In the genomic region with DNA sequence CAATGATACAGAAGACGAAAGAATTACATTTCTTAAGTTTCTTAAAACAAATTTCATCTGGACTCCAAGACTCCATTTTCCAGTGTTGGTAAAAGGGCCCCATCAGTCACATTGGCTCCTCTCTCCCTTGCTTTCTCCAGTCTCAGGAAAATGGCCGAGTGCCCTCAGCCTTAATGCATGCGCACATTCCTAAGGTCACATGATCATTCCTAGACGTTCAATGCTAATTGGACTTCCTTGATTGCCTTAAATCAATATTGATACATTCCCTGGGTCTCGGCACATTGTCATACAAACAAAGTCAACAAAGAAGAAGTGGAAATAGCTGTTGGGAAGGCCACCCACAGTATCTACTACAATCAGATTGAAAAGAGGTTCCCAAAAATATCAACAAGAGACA, we compare ENCODE assay signal across 2 cellular contexts.
TF ChIP-seq lines count a peak whose summit lies in the region.

No MANE protein-coding gene starts in this region.

TF ChIP-seq in GM23338, 12 proteins besides CTCF, POLR2A, EP300 and RAD21 (continues in another document):
- TF ChIP-seq, protein P1, sequence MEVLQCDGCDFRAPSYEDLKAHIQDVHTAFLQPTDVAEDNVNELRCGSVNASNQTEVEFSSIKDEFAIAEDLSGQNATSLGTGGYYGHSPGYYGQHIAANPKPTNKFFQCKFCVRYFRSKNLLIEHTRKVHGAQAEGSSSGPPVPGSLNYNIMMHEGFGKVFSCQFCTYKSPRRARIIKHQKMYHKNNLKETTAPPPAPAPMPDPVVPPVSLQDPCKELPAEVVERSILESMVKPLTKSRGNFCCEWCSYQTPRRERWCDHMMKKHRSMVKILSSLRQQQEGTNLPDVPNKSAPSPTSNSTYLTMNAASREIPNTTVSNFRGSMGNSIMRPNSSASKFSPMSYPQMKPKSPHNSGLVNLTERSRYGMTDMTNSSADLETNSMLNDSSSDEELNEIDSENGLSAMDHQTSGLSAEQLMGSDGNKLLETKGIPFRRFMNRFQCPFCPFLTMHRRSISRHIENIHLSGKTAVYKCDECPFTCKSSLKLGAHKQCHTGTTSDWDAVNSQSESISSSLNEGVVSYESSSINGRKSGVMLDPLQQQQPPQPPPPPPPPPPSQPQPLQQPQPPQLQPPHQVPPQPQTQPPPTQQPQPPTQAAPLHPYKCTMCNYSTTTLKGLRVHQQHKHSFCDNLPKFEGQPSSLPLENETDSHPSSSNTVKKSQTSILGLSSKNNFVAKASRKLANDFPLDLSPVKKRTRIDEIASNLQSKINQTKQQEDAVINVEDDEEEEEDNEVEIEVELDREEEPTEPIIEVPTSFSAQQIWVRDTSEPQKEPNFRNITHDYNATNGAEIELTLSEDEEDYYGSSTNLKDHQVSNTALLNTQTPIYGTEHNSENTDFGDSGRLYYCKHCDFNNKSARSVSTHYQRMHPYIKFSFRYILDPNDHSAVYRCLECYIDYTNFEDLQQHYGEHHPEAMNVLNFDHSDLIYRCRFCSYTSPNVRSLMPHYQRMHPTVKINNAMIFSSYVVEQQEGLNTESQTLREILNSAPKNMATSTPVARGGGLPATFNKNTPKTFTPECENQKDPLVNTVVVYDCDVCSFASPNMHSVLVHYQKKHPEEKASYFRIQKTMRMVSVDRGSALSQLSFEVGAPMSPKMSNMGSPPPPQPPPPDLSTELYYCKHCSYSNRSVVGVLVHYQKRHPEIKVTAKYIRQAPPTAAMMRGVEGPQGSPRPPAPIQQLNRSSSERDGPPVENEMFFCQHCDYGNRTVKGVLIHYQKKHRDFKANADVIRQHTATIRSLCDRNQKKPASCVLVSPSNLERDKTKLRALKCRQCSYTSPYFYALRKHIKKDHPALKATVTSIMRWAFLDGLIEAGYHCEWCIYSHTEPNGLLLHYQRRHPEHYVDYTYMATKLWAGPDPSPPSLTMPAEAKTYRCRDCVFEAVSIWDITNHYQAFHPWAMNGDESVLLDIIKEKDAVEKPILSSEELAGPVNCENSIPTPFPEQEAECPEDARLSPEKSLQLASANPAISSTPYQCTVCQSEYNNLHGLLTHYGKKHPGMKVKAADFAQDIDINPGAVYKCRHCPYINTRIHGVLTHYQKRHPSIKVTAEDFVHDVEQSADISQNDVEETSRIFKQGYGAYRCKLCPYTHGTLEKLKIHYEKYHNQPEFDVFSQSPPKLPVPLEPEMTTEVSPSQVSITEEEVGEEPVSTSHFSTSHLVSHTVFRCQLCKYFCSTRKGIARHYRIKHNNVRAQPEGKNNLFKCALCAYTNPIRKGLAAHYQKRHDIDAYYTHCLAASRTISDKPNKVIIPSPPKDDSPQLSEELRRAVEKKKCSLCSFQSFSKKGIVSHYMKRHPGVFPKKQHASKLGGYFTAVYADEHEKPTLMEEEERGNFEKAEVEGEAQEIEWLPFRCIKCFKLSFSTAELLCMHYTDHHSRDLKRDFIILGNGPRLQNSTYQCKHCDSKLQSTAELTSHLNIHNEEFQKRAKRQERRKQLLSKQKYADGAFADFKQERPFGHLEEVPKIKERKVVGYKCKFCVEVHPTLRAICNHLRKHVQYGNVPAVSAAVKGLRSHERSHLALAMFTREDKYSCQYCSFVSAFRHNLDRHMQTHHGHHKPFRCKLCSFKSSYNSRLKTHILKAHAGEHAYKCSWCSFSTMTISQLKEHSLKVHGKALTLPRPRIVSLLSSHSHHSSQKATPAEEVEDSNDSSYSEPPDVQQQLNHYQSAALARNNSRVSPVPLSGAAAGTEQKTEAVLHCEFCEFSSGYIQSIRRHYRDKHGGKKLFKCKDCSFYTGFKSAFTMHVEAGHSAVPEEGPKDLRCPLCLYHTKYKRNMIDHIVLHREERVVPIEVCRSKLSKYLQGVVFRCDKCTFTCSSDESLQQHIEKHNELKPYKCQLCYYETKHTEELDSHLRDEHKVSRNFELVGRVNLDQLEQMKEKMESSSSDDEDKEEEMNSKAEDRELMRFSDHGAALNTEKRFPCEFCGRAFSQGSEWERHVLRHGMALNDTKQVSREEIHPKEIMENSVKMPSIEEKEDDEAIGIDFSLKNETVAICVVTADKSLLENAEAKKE (CRISPR knock-in tag; IDR thresholded peaks at IDR 0.05): 0 out of 2 replicates have a peak, but pooled peaks have one; percentile 10
- TF ChIP-seq POLR2AphosphoS5 (IDR thresholded peaks at IDR 0.05; ENCODE audit: low read depth) (no peak), EZH2phosphoT487 (IDR thresholded peaks at IDR 0.05; ENCODE audit: unreplicated experiment) (no peak), ZNF114 (CRISPR knock-in tag; IDR thresholded peaks at IDR 0.05) (0 out of 2 replicates have a peak, but pooled peaks have one; percentile 57), STAT1 (IDR thresholded peaks at IDR 0.05; ENCODE audit: unreplicated experiment) (no peak), NANOG (IDR thresholded peaks at IDR 0.05; ENCODE audit: borderline replicate concordance) (peak; percentile 94), EZH2 (IDR thresholded peaks at IDR 0.05; ENCODE audit: low read depth, unreplicated experiment) (no peak)
- TF ChIP-seq, protein P2, sequence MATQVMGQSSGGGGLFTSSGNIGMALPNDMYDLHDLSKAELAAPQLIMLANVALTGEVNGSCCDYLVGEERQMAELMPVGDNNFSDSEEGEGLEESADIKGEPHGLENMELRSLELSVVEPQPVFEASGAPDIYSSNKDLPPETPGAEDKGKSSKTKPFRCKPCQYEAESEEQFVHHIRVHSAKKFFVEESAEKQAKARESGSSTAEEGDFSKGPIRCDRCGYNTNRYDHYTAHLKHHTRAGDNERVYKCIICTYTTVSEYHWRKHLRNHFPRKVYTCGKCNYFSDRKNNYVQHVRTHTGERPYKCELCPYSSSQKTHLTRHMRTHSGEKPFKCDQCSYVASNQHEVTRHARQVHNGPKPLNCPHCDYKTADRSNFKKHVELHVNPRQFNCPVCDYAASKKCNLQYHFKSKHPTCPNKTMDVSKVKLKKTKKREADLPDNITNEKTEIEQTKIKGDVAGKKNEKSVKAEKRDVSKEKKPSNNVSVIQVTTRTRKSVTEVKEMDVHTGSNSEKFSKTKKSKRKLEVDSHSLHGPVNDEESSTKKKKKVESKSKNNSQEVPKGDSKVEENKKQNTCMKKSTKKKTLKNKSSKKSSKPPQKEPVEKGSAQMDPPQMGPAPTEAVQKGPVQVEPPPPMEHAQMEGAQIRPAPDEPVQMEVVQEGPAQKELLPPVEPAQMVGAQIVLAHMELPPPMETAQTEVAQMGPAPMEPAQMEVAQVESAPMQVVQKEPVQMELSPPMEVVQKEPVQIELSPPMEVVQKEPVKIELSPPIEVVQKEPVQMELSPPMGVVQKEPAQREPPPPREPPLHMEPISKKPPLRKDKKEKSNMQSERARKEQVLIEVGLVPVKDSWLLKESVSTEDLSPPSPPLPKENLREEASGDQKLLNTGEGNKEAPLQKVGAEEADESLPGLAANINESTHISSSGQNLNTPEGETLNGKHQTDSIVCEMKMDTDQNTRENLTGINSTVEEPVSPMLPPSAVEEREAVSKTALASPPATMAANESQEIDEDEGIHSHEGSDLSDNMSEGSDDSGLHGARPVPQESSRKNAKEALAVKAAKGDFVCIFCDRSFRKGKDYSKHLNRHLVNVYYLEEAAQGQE (IDR thresholded peaks at IDR 0.05; ENCODE audit: unreplicated experiment): no peak
- TF ChIP-seq, protein P3, sequence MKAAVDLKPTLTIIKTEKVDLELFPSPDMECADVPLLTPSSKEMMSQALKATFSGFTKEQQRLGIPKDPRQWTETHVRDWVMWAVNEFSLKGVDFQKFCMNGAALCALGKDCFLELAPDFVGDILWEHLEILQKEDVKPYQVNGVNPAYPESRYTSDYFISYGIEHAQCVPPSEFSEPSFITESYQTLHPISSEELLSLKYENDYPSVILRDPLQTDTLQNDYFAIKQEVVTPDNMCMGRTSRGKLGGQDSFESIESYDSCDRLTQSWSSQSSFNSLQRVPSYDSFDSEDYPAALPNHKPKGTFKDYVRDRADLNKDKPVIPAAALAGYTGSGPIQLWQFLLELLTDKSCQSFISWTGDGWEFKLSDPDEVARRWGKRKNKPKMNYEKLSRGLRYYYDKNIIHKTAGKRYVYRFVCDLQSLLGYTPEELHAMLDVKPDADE (IDR thresholded peaks at IDR 0.05): no peak

TF ChIP-seq in H1, 55 proteins besides CTCF, POLR2A, EP300 and RAD21 (continued from another document):
- peak; percentile 66 for TF ChIP-seq POU5F1 (IDR thresholded peaks at IDR 0.05; ENCODE audit: low read depth, low read length)
- TF ChIP-seq, protein P4, sequence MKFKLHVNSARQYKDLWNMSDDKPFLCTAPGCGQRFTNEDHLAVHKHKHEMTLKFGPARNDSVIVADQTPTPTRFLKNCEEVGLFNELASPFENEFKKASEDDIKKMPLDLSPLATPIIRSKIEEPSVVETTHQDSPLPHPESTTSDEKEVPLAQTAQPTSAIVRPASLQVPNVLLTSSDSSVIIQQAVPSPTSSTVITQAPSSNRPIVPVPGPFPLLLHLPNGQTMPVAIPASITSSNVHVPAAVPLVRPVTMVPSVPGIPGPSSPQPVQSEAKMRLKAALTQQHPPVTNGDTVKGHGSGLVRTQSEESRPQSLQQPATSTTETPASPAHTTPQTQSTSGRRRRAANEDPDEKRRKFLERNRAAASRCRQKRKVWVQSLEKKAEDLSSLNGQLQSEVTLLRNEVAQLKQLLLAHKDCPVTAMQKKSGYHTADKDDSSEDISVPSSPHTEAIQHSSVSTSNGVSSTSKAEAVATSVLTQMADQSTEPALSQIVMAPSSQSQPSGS (IDR thresholded peaks at IDR 0.05; ENCODE audit: low read length): no peak; the same call in 1 of the 2 replicates
- TF ChIP-seq TAF7 (optimal IDR thresholded peaks at IDR 0.05; ENCODE audit: borderline replicate concordance, low read depth, low read length): no peak
- TF ChIP-seq RNF2 (IDR thresholded peaks at IDR 0.05; ENCODE audit: borderline replicate concordance, low read depth, low read length, missing control alignments, poor library complexity, severe bottlenecking): no peak
- TF ChIP-seq, protein P5, sequence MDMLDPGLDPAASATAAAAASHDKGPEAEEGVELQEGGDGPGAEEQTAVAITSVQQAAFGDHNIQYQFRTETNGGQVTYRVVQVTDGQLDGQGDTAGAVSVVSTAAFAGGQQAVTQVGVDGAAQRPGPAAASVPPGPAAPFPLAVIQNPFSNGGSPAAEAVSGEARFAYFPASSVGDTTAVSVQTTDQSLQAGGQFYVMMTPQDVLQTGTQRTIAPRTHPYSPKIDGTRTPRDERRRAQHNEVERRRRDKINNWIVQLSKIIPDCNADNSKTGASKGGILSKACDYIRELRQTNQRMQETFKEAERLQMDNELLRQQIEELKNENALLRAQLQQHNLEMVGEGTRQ (IDR thresholded peaks at IDR 0.05; ENCODE audit: low read length): peak; percentile 82
- TF ChIP-seq CEBPB (IDR thresholded peaks at IDR 0.05; ENCODE audit: low read depth, low read length): no peak
- TF ChIP-seq, protein P6, sequence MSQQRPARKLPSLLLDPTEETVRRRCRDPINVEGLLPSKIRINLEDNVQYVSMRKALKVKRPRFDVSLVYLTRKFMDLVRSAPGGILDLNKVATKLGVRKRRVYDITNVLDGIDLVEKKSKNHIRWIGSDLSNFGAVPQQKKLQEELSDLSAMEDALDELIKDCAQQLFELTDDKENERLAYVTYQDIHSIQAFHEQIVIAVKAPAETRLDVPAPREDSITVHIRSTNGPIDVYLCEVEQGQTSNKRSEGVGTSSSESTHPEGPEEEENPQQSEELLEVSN (IDR thresholded peaks at IDR 0.05): peak; percentile 57; the same call in 1 of the 2 replicates
- TF ChIP-seq, protein P7, sequence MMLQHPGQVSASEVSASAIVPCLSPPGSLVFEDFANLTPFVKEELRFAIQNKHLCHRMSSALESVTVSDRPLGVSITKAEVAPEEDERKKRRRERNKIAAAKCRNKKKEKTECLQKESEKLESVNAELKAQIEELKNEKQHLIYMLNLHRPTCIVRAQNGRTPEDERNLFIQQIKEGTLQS (IDR thresholded peaks at IDR 0.05; ENCODE audit: insufficient read depth, low read depth, low read length): no peak
- no peak for TF ChIP-seq CHD1 (IDR thresholded peaks at IDR 0.05; ENCODE audit: low read depth, low read length)
- no peak for TF ChIP-seq CREB1 (IDR thresholded peaks at IDR 0.05)
- TF ChIP-seq SP4 (IDR thresholded peaks at IDR 0.05; ENCODE audit: low read length): no peak
- TF ChIP-seq CHD2 (IDR thresholded peaks at IDR 0.05; ENCODE audit: low read length): no peak
- no peak for TF ChIP-seq EZH2 (IDR thresholded peaks at IDR 0.05; ENCODE audit: low read depth, low read length, severe bottlenecking)
- TF ChIP-seq CTBP2 (IDR thresholded peaks at IDR 0.05; ENCODE audit: borderline replicate concordance, insufficient read depth, insufficient read length, low read length): no peak
- TF ChIP-seq SRF (IDR thresholded peaks at IDR 0.05; ENCODE audit: low read depth, low read length): no peak
- TF ChIP-seq SAP30 (IDR thresholded peaks at IDR 0.05; ENCODE audit: insufficient read depth, insufficient replicate concordance, low read length): no peak
- TF ChIP-seq HDAC2 (IDR thresholded peaks at IDR 0.05; ENCODE audit: borderline replicate concordance in 1 of 2, low read depth in 2 of 2, low read length in 2 of 2): peak in 1 of 2 experiments; percentile 59; a peak in 1 of 4 replicates
- TF ChIP-seq YY1 (IDR thresholded peaks at IDR 0.05; ENCODE audit: low read depth, low read length): peak; percentile 93
- 0 out of 2 replicates have a peak, but pooled peaks have one; percentile 14 for TF ChIP-seq TCF12 (IDR thresholded peaks at IDR 0.05; ENCODE audit: low read depth, low read length)
- TF ChIP-seq TAF1 (IDR thresholded peaks at IDR 0.05; ENCODE audit: low read depth, low read length): no peak
- TF ChIP-seq RFX5 (IDR thresholded peaks at IDR 0.05; ENCODE audit: borderline replicate concordance, low read depth, low read length): no peak
- TF ChIP-seq TEAD4 (IDR thresholded peaks at IDR 0.05; ENCODE audit: low read depth, low read length): peak; percentile 96
- TF ChIP-seq FOSL1 (IDR thresholded peaks at IDR 0.05; ENCODE audit: insufficient read depth, low read depth, low read length): no peak
- TF ChIP-seq, protein P8, sequence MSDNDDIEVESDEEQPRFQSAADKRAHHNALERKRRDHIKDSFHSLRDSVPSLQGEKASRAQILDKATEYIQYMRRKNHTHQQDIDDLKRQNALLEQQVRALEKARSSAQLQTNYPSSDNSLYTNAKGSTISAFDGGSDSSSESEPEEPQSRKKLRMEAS (IDR thresholded peaks at IDR 0.05): peak; percentile 77
- TF ChIP-seq GABPA (IDR thresholded peaks at IDR 0.05; ENCODE audit: borderline replicate concordance, insufficient read depth, low read length): no peak
- peak; percentile 53; the same call in 1 of the 2 replicates for TF ChIP-seq SP1 (IDR thresholded peaks at IDR 0.05; ENCODE audit: low read depth, low read length)
